In the genomic region with DNA sequence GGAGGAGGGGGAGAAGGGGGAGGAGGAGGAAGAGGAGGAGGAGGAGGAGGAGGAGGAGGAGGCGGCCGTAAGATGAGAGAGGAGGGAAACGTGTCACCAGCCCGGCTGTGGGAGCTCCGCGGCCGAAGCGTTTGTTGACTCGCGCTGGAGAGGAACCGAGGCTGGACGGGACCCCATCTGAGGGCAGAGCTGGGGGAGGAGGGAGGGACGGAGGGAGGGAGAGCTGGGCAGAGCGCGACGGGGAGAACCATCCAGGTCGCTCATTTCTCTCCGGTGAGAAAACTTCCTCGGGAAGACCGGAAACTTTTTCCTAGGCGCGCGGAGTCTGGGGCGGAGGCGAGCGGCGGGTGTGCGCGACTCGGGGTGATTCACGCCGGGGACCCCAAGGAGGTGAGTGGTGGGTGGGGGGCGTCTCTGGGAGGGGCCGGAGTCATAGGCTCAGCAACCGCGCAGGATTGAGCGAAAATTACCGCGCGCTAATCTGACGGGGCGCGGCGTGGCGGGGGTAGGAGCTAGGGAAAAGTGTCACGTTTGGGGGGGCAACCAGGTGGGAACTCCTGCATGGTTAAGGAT, we compare ENCODE assay signal across 8 cellular contexts.
DNase-seq lines count a peak whose midpoint lies in the region; ATAC-seq, FAIRE-seq and TF ChIP-seq lines count a peak whose summit lies in the region.

No MANE protein-coding gene starts in this region.

- peaks cover 0 to 7% (median 0%) of the 10 kb centered on the region in 9 donors for H3K36me3 ChIP-seq in heart right ventricle

- TF ChIP-seq POLR2A in H54 (IDR thresholded peaks at IDR 0.05; ENCODE audit: low read depth, low read length): peak; percentile 74

- no peak for FAIRE-seq in H54 (lab: Jason Lieb, UNC)

- 0 to 1% methylated on average over 46 of the region's 46 CpGs for WGBS in heart right ventricle, 2 donors

- TF ChIP-seq CTCF in heart right ventricle (IDR thresholded peaks at IDR 0.05): no peak

- no peaks in the 10 kb centered on the region for H3K9me3 ChIP-seq in heart right ventricle

- peak; percentile 19 to 69 (median 51) for ATAC-seq in heart right ventricle

- H3K27ac ChIP-seq in heart right ventricle: peak overlapping the region in 7 of 10 donors; percentile 28 to 87 (median 62)

- peak; percentile 39 for DNase-seq in A172 (ENCODE audit: low spot score)
- no peak for DNase-seq in H54 (ENCODE audit: insufficient read length, low spot score)
- DNase-seq in activated CD8-positive, alpha-beta memory T cell treated with anti-CD3 and anti-CD28 coated beads, Interleukin-2, amount 50 U/mL, for 4 hours: peak; percentile 20
- DNase-seq in heart right ventricle: peak; percentile 46 to 51
- peak; percentile 81 for DNase-seq in posterior vena cava (ENCODE audit: low spot score)
- no peak for DNase-seq in occipital lobe (lab: John Stamatoyannopoulos, UW)
- DNase-seq in cerebellum (ENCODE audit: low spot score): no peak
- no peak for DNase-seq in cerebellar nuclear complex (lab: John Stamatoyannopoulos, UW)

- intact Hi-C loops in heart right ventricle (cut with DNase I) (loop anchor here in 3 of 10 donors (5.0 to 10.0 kb wide), 3 partner anchors 78 to 101 kb away; no protein-coding TSS in a partner anchor), posterior vena cava (cut with DNase I) (no loop called here)

- H3K4me1 ChIP-seq in heart right ventricle: peaks cover 0 to 54% (median 14%) of the 10 kb centered on the region in 9 donors

- peaks cover 0 to 25% (median 15%) of the 10 kb centered on the region in 7 donors for H3K27me3 ChIP-seq in heart right ventricle

- H3K4me3 ChIP-seq in heart right ventricle: peak overlapping the region; percentile 45 to 88 (median 78)

Comparison
In these comparisons a context has a peak if more than half of its experiments do, and no peak if none do; other contexts are left out.
1. DNase-seq: peak in A172 (single experiment), activated CD8-positive, alpha-beta memory T cell treated with anti-CD3 and anti-CD28 coated beads, Interleukin-2, amount 50 U/mL, for 4 hours (single experiment), heart right ventricle (2 of 2) and posterior vena cava (single experiment); none in H54 (single experiment), occipital lobe (single experiment), cerebellum (single experiment) and cerebellar nuclear complex (0 of 2).